Comparison of ENCODE assay signal across 8 cellular contexts in genomic region chr7:124929467-124930172, GRCh38. TPM values are rescaled to one million over a fixed set of nuclear protein-coding genes. Genes with fewer than 3 reads are reported as not detected.
A peak's percentile ranks its signal among the peaks of the same experiment; 100 is the strongest.
DNase-seq lines count a peak whose midpoint lies in the region; ATAC-seq, FAIRE-seq and TF ChIP-seq lines count a peak whose summit lies in the region.

Gene POT1 (minus strand): TSS chr7:124929825. CDS start chr7:124897173, 32,652 bp downstream.

- FAIRE-seq in GM18507 (lab: Jason Lieb, UNC) = peak; percentile 100

- peak within 1 kb of the TSS; percentile 46 for H3K9ac ChIP-seq in rectal smooth muscle tissue (ENCODE audit: low read length)

- ATAC-seq in HG02981 (IDR thresholded peaks at IDR 0.05; ENCODE audit: unreplicated experiment) (peak; percentile 100), aorta (ENCODE audit: low FRiP score) (peak; percentile 100)

- H3K27ac ChIP-seq in rectal smooth muscle tissue (ENCODE audit: low read depth, low read length) (peak within 1 kb of the TSS; percentile 84), aorta (ENCODE audit: low read depth in 1 of 2, low read length in 2 of 2) (peak within 1 kb of the TSS; percentile 51 to 53)

- H3K4me1 ChIP-seq in rectal smooth muscle tissue (ENCODE audit: control insufficient read depth, insufficient read depth, low read length) (peaks cover 4% of the 10 kb centered on the region), aorta (ENCODE audit: control insufficient read depth in 1 of 2, insufficient read depth in 2 of 2, low read length in 2 of 2) (no peaks in the 10 kb centered on the region)

- 0% methylated on average over 45 of the region's 45 CpGs for WGBS in aorta, 2 donors

- intact Hi-C loops in aorta (cut with DNase I) = loop anchor here in 1 of 2 donors (5.0 to 10.0 kb wide), 3 partner anchors 38 to 217 kb away; no protein-coding TSS in a partner anchor

- DNase-seq in GM18507 (ENCODE audit: extremely low spot score, insufficient read length, low read depth) (peak; percentile 88), NCI-H2029 treated with DMSO at 0.1 percent for 48 hours (lab: John Stamatoyannopoulos, UW) (peak; percentile 96), T-helper 9 cell (peak; percentile 94), astrocyte of the cerebellum (ENCODE audit: low read depth) (peak; percentile 99), hepatic stellate cell (ENCODE audit: low spot score) (peak; percentile 88), aorta (peak; percentile 99 to 100)

- no peak for TF ChIP-seq CTCF in astrocyte of the cerebellum (IDR thresholded peaks at IDR 0.05; ENCODE audit: low read depth, low read length, missing control alignments)

- H3K4me3 ChIP-seq in astrocyte of the cerebellum (ENCODE audit: low read depth, low read length) = peak within 1 kb of the TSS; percentile 68
- H3K4me3 ChIP-seq in rectal smooth muscle tissue (ENCODE audit: low read length) = peak within 1 kb of the TSS; percentile 84
- H3K4me3 ChIP-seq in aorta (ENCODE audit: low read length in 2 of 2) = peak within 1 kb of the TSS; percentile 74 to 97

- no peaks in the 10 kb centered on the region for H3K9me3 ChIP-seq in aorta (ENCODE audit: control insufficient read depth, low read length)

- in situ Hi-C loops in astrocyte of the cerebellum (cut with HindIII; ENCODE audit: low sequenced_read_pairs) = no loop called here

- H3K36me3 ChIP-seq in rectal smooth muscle tissue (ENCODE audit: control insufficient read depth, insufficient read depth, low read length) (no peaks in the 10 kb centered on the region), aorta (ENCODE audit: control insufficient read depth in 1 of 2, insufficient read depth in 2 of 2, low read length in 1 of 2) (no peaks in the 10 kb centered on the region)

- H3K27me3 ChIP-seq in rectal smooth muscle tissue (ENCODE audit: control insufficient read depth, insufficient read depth, low read length) (no peaks in the 10 kb centered on the region), aorta (ENCODE audit: control insufficient read depth in 1 of 2, insufficient read depth in 2 of 2, low read length in 1 of 2) (no peaks in the 10 kb centered on the region)

RNA-seq across cellular contexts. Expression of gene POT1, which starts in this region (rescaled TPM):
- 10 to 100 TPM; 23.0 to 28.2 TPM for total RNA-seq in aorta
- polyA plus RNA-seq in aorta = 10 to 100 TPM in 1 of 2 donors, 1 to 10 TPM in 1; 9.3 to 19.7 TPM

Comparison
In these comparisons a context has a peak if more than half of its experiments do, and no peak if none do; other contexts are left out.
1. Peak in every context shown above with its lines: DNase-seq, ATAC-seq, H3K4me3 ChIP-seq and H3K27ac ChIP-seq.